In genomic region chr11:35602979-35603378, GRCh38 we compare ENCODE assay signal across 27 cellular contexts. TPM values are rescaled to one million over a fixed set of nuclear protein-coding genes. Genes with fewer than 3 reads are reported as not detected.
"Had no signal": no experiment of that assay in that cellular context is flagged by ENCODE, and none has a peak within 500 bp of the region (broad histone marks: within the 10 kb centered on the region; RNA-seq: fewer than 3 reads in every experiment).

No MANE protein-coding gene starts in this region.

- H3K9ac ChIP-seq: neural progenitor cell, parathyroid adenoma had no signal

- H3K4me1 Mint-ChIP-seq: natural killer cell; stimulated activated effector memory CD8-positive, alpha-beta T cell treated with anti-CD3 and anti-CD28 coated beads, Interleukin-12 subunit alpha, Interleukin-12 subunit beta, amount 100 ng/mL, for 72 hours had no signal

- H3K36me3 Mint-ChIP-seq: naive thymus-derived CD4-positive, alpha-beta T cell; natural killer cell; neural progenitor cell; stimulated activated effector memory CD8-positive, alpha-beta T cell treated with anti-CD3 and anti-CD28 coated beads, Interleukin-12 subunit alpha, Interleukin-12 subunit beta, amount 100 ng/mL, for 72 hours; stimulated activated naive B cell treated with anti-CD40 and anti-IgM and Interleukin-4, amounts not matched to agents 10 μg/mL and 1 μg/mL and 100 μg/mL, for 72 hours had no signal

- DNase-seq: naive thymus-derived CD4-positive, alpha-beta T cell; natural killer cell; occipital lobe; ovary; posterior cingulate gyrus; psoas muscle; right cardiac atrium; right lobe of liver; sigmoid colon; small intestine; stimulated activated CD4-positive, alpha-beta T cell treated with anti-CD3 and anti-CD28 coated beads, Interleukin-15, amount 100 ng/mL, for 24 hours; stimulated activated CD4-positive, alpha-beta T cell treated with anti-CD3 and anti-CD28 coated beads, Interleukin-2, amount 100 ng/mL, for 24 hours; stimulated activated CD4-positive, alpha-beta T cell treated with anti-CD3 and anti-CD28 coated beads, Interleukin-2, amount 100 ng/mL, for 48 hours; stimulated activated CD4-positive, alpha-beta T cell treated with anti-CD3 and anti-CD28 coated beads, Interleukin-4, amount 100 ng/mL, for 24 hours; stimulated activated naive B cell treated with anti-CD40 and anti-IgM and Interleukin-4, amounts not matched to agents 10 μg/mL and 1 μg/mL and 100 μg/mL, for 72 hours; stimulated activated naive CD4-positive, alpha-beta T cell treated with Interleukin-2 at 50 U/mL for 16 hours; stomach; thyroid gland; trophoblast cell had no signal

- H3K9me3 Mint-ChIP-seq: natural killer cell; neural progenitor cell; stimulated activated effector memory CD8-positive, alpha-beta T cell treated with anti-CD3 and anti-CD28 coated beads, Interleukin-12 subunit alpha, Interleukin-12 subunit beta, amount 100 ng/mL, for 72 hours; stimulated activated naive B cell treated with anti-CD40 and anti-IgM and Interleukin-4, amounts not matched to agents 10 μg/mL and 1 μg/mL and 100 μg/mL, for 72 hours had no signal

- H3K27me3 ChIP-seq: neural progenitor cell, ovary, right lobe of liver, sigmoid colon, thyroid gland, tibial nerve, upper lobe of left lung, vagina had no signal

- H3K9me3 ChIP-seq: ovary, psoas muscle, right lobe of liver, sigmoid colon, stomach, thoracic aorta, thyroid gland, tibial nerve, upper lobe of left lung, vagina had no signal

- H3K4me2 ChIP-seq: neural progenitor cell had no signal

- H3K27ac Mint-ChIP-seq: naive thymus-derived CD4-positive, alpha-beta T cell; natural killer cell; neural progenitor cell; progenitor cell of endocrine pancreas; stimulated activated effector memory CD8-positive, alpha-beta T cell treated with anti-CD3 and anti-CD28 coated beads, Interleukin-12 subunit alpha, Interleukin-12 subunit beta, amount 100 ng/mL, for 72 hours; stimulated activated naive B cell treated with anti-CD40 and anti-IgM and Interleukin-4, amounts not matched to agents 10 μg/mL and 1 μg/mL and 100 μg/mL, for 72 hours had no signal

- H3K4me1 ChIP-seq: parathyroid adenoma, psoas muscle, right lobe of liver, stomach, thyroid gland, upper lobe of left lung, vagina had no signal

- H3K4me3 ChIP-seq: neural progenitor cell, ovary, psoas muscle, right lobe of liver, sigmoid colon, stomach, thoracic aorta, thyroid gland, tibial nerve, upper lobe of left lung, vagina had no signal

- H2AFZ ChIP-seq: neural progenitor cell, parathyroid adenoma had no signal

- H3K27ac ChIP-seq: neural progenitor cell, ovary, parathyroid adenoma, psoas muscle, right lobe of liver, sigmoid colon, stomach, thoracic aorta, thyroid gland, tibial nerve, upper lobe of left lung, vagina had no signal

- ATAC-seq: naive thymus-derived CD4-positive, alpha-beta T cell; natural killer cell; psoas muscle; right cardiac atrium; stimulated activated effector memory CD8-positive, alpha-beta T cell treated with anti-CD3 and anti-CD28 coated beads, Interleukin-12 subunit alpha, Interleukin-12 subunit beta, amount 100 ng/mL, for 72 hours; stimulated activated naive B cell treated with anti-CD40 and anti-IgM and Interleukin-4, amounts not matched to agents 10 μg/mL and 1 μg/mL and 100 μg/mL, for 72 hours had no signal

- H3K36me3 ChIP-seq: neural progenitor cell, ovary, right lobe of liver, sigmoid colon, stomach, thoracic aorta, thyroid gland, tibial nerve, upper lobe of left lung, vagina had no signal

- H3K4me3 Mint-ChIP-seq: naive thymus-derived CD4-positive, alpha-beta T cell; natural killer cell; neural progenitor cell; stimulated activated effector memory CD8-positive, alpha-beta T cell treated with anti-CD3 and anti-CD28 coated beads, Interleukin-12 subunit alpha, Interleukin-12 subunit beta, amount 100 ng/mL, for 72 hours; stimulated activated naive B cell treated with anti-CD40 and anti-IgM and Interleukin-4, amounts not matched to agents 10 μg/mL and 1 μg/mL and 100 μg/mL, for 72 hours had no signal

RNA-seq across cellular contexts. Expression of gene FJX1, which starts 15.3 kb away (rescaled TPM):
- polyA plus RNA-seq: naive thymus-derived CD4-positive, alpha-beta T cell had no signal
